ENCODE assay signal across 24 cellular contexts in the genomic region with DNA sequence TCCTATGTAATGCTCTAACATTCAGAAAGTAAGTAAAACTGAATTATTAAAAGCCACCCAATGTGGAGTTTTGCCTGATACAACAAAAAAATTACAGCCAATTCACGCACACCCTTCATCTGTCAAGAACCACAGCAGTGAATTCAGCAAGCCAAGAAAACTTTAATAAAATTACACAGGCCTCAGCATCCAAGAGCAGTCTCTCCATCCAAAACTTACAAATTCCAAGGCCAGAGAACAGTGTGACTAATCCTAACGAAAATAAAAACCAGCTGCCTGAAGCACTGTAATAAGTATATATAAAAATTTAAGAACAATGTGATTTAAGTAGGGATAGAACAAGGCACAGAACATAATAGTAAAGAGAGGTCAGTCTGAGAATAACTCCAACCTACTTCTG. TPM values are rescaled to one million over a fixed set of nuclear protein-coding genes. Genes with fewer than 3 reads are reported as not detected.
DNase-seq lines count a peak whose midpoint lies in the region; ATAC-seq, FAIRE-seq and TF ChIP-seq lines count a peak whose summit lies in the region.
"Had no signal": no experiment of that assay in that cellular context is flagged by ENCODE, and none has a peak within 500 bp of the region (broad histone marks: within the 10 kb centered on the region; RNA-seq: fewer than 3 reads in every experiment).

No MANE protein-coding gene starts in this region.

- H3K4me1 ChIP-seq in left ventricle myocardium inferior = no peaks in the 10 kb centered on the region
- no peaks in the 10 kb centered on the region for H3K4me1 ChIP-seq in astrocyte (ENCODE audit: insufficient read depth, low read length)
- H3K4me1 ChIP-seq in smooth muscle cell (ENCODE audit: low read depth) = no peaks in the 10 kb centered on the region

- no peak for TF ChIP-seq CTCF in left ventricle myocardium inferior (IDR thresholded peaks at IDR 0.05; ENCODE audit: borderline replicate concordance)
- TF ChIP-seq CTCF in astrocyte (IDR thresholded peaks at IDR 0.05; ENCODE audit: insufficient read depth, low read depth, low read length) = no peak
- TF ChIP-seq CTCF in smooth muscle cell (IDR thresholded peaks at IDR 0.05; ENCODE audit: borderline replicate concordance, insufficient read depth, poor library complexity, severe bottlenecking) = no peak

- no peaks in the 10 kb centered on the region for H3K36me3 Mint-ChIP-seq in astrocyte (ENCODE audit: low read depth, unreplicated experiment)
- H3K36me3 Mint-ChIP-seq: activated naive CD4-positive, alpha-beta T cell treated with anti-CD3 and anti-CD28 coated beads, Interleukin-2, amount 10 ng/mL, durations not matched to agents 7 days and 5 days; immature natural killer cell; mesothelial cell of epicardium had no signal

- WGBS in smooth muscle cell (ENCODE audit: low lambda C conversion rate) = 52% methylated on average over 2 of the region's 2 CpGs

- H3F3A ChIP-seq in smooth muscle cell (ENCODE audit: low read depth) = no peaks in the 10 kb centered on the region

- no peak overlapping the region for H3K27ac Mint-ChIP-seq in astrocyte (ENCODE audit: unreplicated experiment)
- H3K27ac Mint-ChIP-seq: activated naive CD4-positive, alpha-beta T cell treated with anti-CD3 and anti-CD28 coated beads, Interleukin-2, amount 10 ng/mL, durations not matched to agents 7 days and 5 days; effector memory CD8-positive, alpha-beta T cell; immature natural killer cell; mesothelial cell of epicardium had no signal

- no peaks in the 10 kb centered on the region for H3K79me2 ChIP-seq in astrocyte (ENCODE audit: insufficient read depth, low read length)
- H3K79me2 ChIP-seq in smooth muscle cell (ENCODE audit: low read depth) = no peaks in the 10 kb centered on the region

- DNase-seq in Right ventricle myocardium inferior (ENCODE audit: missing footprints) (no peak), left ventricle myocardium inferior (no peak), astrocyte (ENCODE audit: low read depth) (peak; percentile 57), left cardiac atrium (no peak), stromal cell of bone marrow (ENCODE audit: low read depth) (peak; percentile 87), GM19239 (ENCODE audit: insufficient read length, low spot score) (no peak), smooth muscle cell (lab: John Stamatoyannopoulos, UW; ENCODE audit: unreplicated experiment) (no peak)
- DNase-seq: activated naive CD4-positive, alpha-beta T cell treated with anti-CD3 and anti-CD28 coated beads, Interleukin-2, amount 10 ng/mL, durations not matched to agents 7 days and 5 days; effector memory CD8-positive, alpha-beta T cell; GF-D8; immature natural killer cell; NCI-H1436 treated with DMSO at 0.1 percent for 48 hours; NCI-H345; SHP77 treated with DMSO at 0.1 percent for 48 hours; stimulated activated naive CD4-positive, alpha-beta T cell; upper lobe of left lung had no signal

- H3K36me3 ChIP-seq in left ventricle myocardium inferior = no peaks in the 10 kb centered on the region
- H3K36me3 ChIP-seq in astrocyte (ENCODE audit: insufficient read depth, low read length) = no peaks in the 10 kb centered on the region
- no peaks in the 10 kb centered on the region for H3K36me3 ChIP-seq in smooth muscle cell (ENCODE audit: low read depth)
- H3K36me3 ChIP-seq: cardiac muscle cell, neutrophil, upper lobe of left lung had no signal

- no peak overlapping the region for H3K4me3 Mint-ChIP-seq in astrocyte (ENCODE audit: unreplicated experiment)
- H3K4me3 Mint-ChIP-seq: activated naive CD4-positive, alpha-beta T cell treated with anti-CD3 and anti-CD28 coated beads, Interleukin-2, amount 10 ng/mL, durations not matched to agents 7 days and 5 days; effector memory CD8-positive, alpha-beta T cell; immature natural killer cell; mesothelial cell of epicardium had no signal

- no peaks in the 10 kb centered on the region for H3K27me3 Mint-ChIP-seq in astrocyte (ENCODE audit: low read depth, unreplicated experiment)

- H3K4me3 ChIP-seq in left ventricle myocardium inferior (no peak overlapping the region), astrocyte (ENCODE audit: insufficient read depth, low read depth, low read length) (no peak overlapping the region), smooth muscle cell (no peak overlapping the region)
- H3K4me3 ChIP-seq: cardiac muscle cell, skin epidermis, upper lobe of left lung had no signal

- H4K20me1 ChIP-seq in astrocyte (ENCODE audit: insufficient read depth, low read length) = no peaks in the 10 kb centered on the region
- no peaks in the 10 kb centered on the region for H4K20me1 ChIP-seq in smooth muscle cell (ENCODE audit: low read depth)

- H3K9ac ChIP-seq in astrocyte (ENCODE audit: low read length) = no peak overlapping the region
- no peak overlapping the region for H3K9ac ChIP-seq in smooth muscle cell (ENCODE audit: low read depth)
- H3K9ac ChIP-seq: KMS-11 had no signal

- no peak overlapping the region for H3K27ac ChIP-seq in left ventricle myocardium inferior (replicated peaks)
- no peak overlapping the region for H3K27ac ChIP-seq in astrocyte (ENCODE audit: low read depth, low read length)
- H3K27ac ChIP-seq in smooth muscle cell (ENCODE audit: low read depth) = no peak overlapping the region
- H3K27ac ChIP-seq: cardiac muscle cell, HL-60, KMS-11, neutrophil, skin epidermis, upper lobe of left lung had no signal

- FAIRE-seq in astrocyte (lab: Jason Lieb, UNC) (no peak), GM19239 (lab: Jason Lieb, UNC) (no peak)

- H3K9me3 ChIP-seq in left ventricle myocardium inferior (replicated peaks) (no peaks in the 10 kb centered on the region), astrocyte (ENCODE audit: insufficient read depth, low read depth, low read length) (no peaks in the 10 kb centered on the region), smooth muscle cell (replicated peaks; ENCODE audit: low read depth) (no peaks in the 10 kb centered on the region)
- H3K9me3 ChIP-seq: neutrophil, upper lobe of left lung had no signal

- intact Hi-C loops in Right ventricle myocardium inferior (cut with DNase I) = loop anchor here (2.0 to 5.0 kb wide), 4 partner anchors 211 to 1004 kb away; no protein-coding TSS in a partner anchor
- intact Hi-C loops in left ventricle myocardium inferior (cut with micrococcal nuclease) = loop anchor here (5.0 kb wide), 1 partner anchor 211 kb away; no protein-coding TSS in a partner anchor
- intact Hi-C loops in left cardiac atrium (cut with DNase I) = loop anchor here (10.0 kb wide), 3 partner anchors 208 to 498 kb away; no protein-coding TSS in a partner anchor

- H3K27me3 ChIP-seq in left ventricle myocardium inferior (ENCODE audit: low read depth) (peaks cover 10% of the 10 kb centered on the region), astrocyte (ENCODE audit: insufficient read depth, low read length) (no peaks in the 10 kb centered on the region), smooth muscle cell (ENCODE audit: low read depth) (no peaks in the 10 kb centered on the region)
- H3K27me3 ChIP-seq: cardiac muscle cell, upper lobe of left lung had no signal

- H3K4me1 Mint-ChIP-seq in astrocyte (ENCODE audit: low read depth, unreplicated experiment) = no peaks in the 10 kb centered on the region
- H3K4me1 Mint-ChIP-seq: activated naive CD4-positive, alpha-beta T cell treated with anti-CD3 and anti-CD28 coated beads, Interleukin-2, amount 10 ng/mL, durations not matched to agents 7 days and 5 days; immature natural killer cell; mesothelial cell of epicardium had no signal

- H3K9me3 Mint-ChIP-seq in astrocyte (ENCODE audit: unreplicated experiment) = no peaks in the 10 kb centered on the region
- H3K9me3 Mint-ChIP-seq: activated naive CD4-positive, alpha-beta T cell treated with anti-CD3 and anti-CD28 coated beads, Interleukin-2, amount 10 ng/mL, durations not matched to agents 7 days and 5 days; effector memory CD8-positive, alpha-beta T cell; immature natural killer cell; mesothelial cell of epicardium had no signal

- peak; percentile 39 for ATAC-seq in Right ventricle myocardium inferior
- ATAC-seq in left cardiac atrium = peak; percentile 80 to 90
- no peak for ATAC-seq in GM18870 (IDR thresholded peaks at IDR 0.05; ENCODE audit: unreplicated experiment)
- ATAC-seq: effector memory CD8-positive, alpha-beta T cell had no signal

- H3K4me2 ChIP-seq in astrocyte (ENCODE audit: low read length) = no peak overlapping the region
- no peak overlapping the region for H3K4me2 ChIP-seq in smooth muscle cell
- H3K4me2 ChIP-seq: KMS-11 had no signal

- H2AFZ ChIP-seq in astrocyte (ENCODE audit: low read depth, low read length) (no peak overlapping the region), smooth muscle cell (ENCODE audit: low read depth) (no peak overlapping the region)

RNA-seq across cellular contexts. Expression of a gene that starts 54.2 kb away (rescaled TPM):
- total RNA-seq in Right ventricle myocardium inferior (not detected), left ventricle myocardium inferior (not detected), astrocyte (not detected in 2 replicates), left cardiac atrium (not detected), smooth muscle cell (not detected in 2 replicates)
- polyA plus RNA-seq in smooth muscle cell = not detected in 2 replicates
- total RNA-seq: A172, cardiac muscle cell, mesothelial cell of epicardium, upper lobe of left lung had no signal
- polyA plus RNA-seq: cardiac muscle cell, immature natural killer cell had no signal

Comparison
In these comparisons a context has a peak if more than half of its experiments do, and no peak if none do; other contexts are left out.
1. DNase-seq: peak in astrocyte (single experiment) and stromal cell of bone marrow (single experiment); none in Right ventricle myocardium inferior (single experiment), left ventricle myocardium inferior (single experiment), left cardiac atrium (single experiment), GM19239 (single experiment) and smooth muscle cell (single experiment).